2 cellular contexts compared by ENCODE assay signal in the genomic region with DNA sequence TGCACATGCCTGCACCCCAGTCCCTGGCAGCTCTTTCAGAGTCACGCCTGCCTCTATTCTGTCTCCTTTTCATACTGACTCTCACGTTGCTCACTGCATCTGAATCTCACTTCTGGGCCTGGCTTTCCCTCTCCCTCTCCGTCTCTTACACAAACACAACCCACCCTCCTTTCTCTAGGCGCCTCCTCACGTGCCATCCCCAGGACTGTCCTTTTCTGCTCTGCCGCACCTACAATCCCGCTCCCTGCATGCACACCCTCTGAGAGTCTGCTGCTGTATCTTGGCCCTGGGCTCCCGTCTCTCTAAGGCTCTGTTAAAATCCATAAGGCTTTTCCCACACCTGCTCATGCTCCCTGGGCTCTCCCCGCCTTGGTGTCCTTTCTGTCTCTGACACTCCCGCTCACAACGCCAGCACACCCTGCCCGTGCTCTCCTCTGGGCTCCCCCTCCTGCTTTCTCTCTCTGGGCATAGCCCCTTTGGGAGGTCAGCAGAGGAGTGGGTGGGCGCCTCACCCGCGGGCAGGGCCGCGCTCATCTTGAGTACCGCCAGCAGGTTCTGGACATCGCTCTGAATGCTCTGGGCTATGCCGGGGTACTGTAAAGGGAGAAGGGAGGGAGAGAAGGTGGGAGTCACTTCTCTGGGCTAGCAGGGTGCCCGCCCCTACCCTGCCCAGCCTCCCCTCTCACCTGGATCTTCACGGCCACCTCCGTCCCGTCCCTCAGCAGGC.
A peak's percentile ranks its signal among the peaks of the same experiment; 100 is the strongest.
TF ChIP-seq lines count a peak whose summit lies in the region.

No MANE protein-coding gene starts in this region.

TF ChIP-seq in HepG2, 621 proteins besides CTCF, POLR2A, EP300 and RAD21:
- TF ChIP-seq ZNF777 (CRISPR knock-in tag; IDR thresholded peaks at IDR 0.05) (no peak), ZNF432 (CRISPR knock-in tag; IDR thresholded peaks at IDR 0.05; ENCODE audit: borderline replicate concordance) (0 out of 2 replicates have a peak, but pooled peaks have one; percentile 46)
- TF ChIP-seq, protein P1, sequence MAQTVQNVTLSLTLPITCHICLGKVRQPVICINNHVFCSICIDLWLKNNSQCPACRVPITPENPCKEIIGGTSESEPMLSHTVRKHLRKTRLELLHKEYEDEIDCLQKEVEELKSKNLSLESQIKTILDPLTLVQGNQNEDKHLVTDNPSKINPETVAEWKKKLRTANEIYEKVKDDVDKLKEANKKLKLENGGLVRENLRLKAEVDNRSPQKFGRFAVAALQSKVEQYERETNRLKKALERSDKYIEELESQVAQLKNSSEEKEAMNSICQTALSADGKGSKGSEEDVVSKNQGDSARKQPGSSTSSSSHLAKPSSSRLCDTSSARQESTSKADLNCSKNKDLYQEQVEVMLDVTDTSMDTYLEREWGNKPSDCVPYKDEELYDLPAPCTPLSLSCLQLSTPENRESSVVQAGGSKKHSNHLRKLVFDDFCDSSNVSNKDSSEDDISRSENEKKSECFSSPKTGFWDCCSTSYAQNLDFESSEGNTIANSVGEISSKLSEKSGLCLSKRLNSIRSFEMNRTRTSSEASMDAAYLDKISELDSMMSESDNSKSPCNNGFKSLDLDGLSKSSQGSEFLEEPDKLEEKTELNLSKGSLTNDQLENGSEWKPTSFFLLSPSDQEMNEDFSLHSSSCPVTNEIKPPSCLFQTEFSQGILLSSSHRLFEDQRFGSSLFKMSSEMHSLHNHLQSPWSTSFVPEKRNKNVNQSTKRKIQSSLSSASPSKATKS (CRISPR knock-in tag; IDR thresholded peaks at IDR 0.05): no peak
TF ChIP-seq in HepG2: peak in this region for 1.

TF ChIP-seq in HEK293T, 16 proteins besides CTCF, POLR2A, EP300 and RAD21:
- TF ChIP-seq FOXM1 (IDR thresholded peaks at IDR 0.05; ENCODE audit: borderline replicate concordance) (no peak), TARDBP (IDR thresholded peaks at IDR 0.05) (no peak), L3MBTL2 (conservative IDR thresholded peaks at IDR 0.05) (no peak), CTBP1 (IDR thresholded peaks at IDR 0.05; ENCODE audit: borderline replicate concordance) (no peak), LEF1 (IDR thresholded peaks at IDR 0.05; ENCODE audit: borderline replicate concordance) (no peak), HDGF (IDR thresholded peaks at IDR 0.05; ENCODE audit: borderline replicate concordance) (no peak)
- TF ChIP-seq, protein P2, sequence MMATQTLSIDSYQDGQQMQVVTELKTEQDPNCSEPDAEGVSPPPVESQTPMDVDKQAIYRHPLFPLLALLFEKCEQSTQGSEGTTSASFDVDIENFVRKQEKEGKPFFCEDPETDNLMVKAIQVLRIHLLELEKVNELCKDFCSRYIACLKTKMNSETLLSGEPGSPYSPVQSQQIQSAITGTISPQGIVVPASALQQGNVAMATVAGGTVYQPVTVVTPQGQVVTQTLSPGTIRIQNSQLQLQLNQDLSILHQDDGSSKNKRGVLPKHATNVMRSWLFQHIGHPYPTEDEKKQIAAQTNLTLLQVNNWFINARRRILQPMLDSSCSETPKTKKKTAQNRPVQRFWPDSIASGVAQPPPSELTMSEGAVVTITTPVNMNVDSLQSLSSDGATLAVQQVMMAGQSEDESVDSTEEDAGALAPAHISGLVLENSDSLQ (IDR thresholded peaks at IDR 0.05): no peak
